ENCODE assay signal across 9 cellular contexts in genomic region chr7:100604078-100604975, GRCh38. TPM values are rescaled to one million over a fixed set of nuclear protein-coding genes. Genes with fewer than 3 reads are reported as not detected.
DNase-seq lines count a peak whose midpoint lies in the region; ATAC-seq, FAIRE-seq and TF ChIP-seq lines count a peak whose summit lies in the region.
"Had no signal": no experiment of that assay in that cellular context is flagged by ENCODE, and none has a peak within 500 bp of the region (broad histone marks: within the 10 kb centered on the region; RNA-seq: fewer than 3 reads in every experiment).

No MANE protein-coding gene starts in this region.

- in situ Hi-C loops in HepG2 (cut with HindIII; ENCODE audit: extremely low pct_ligation_motif_present, low pct_unique_long_range_greater_than_20kb) = no loop called here

- intact Hi-C loops in HepG2 (cut with micrococcal nuclease; ENCODE audit: unreplicated experiment) = no loop called here

- H3K4me1 Mint-ChIP-seq in GM23338 (peaks cover 37% of the 10 kb centered on the region), chondrocyte (ENCODE audit: low read depth) (peaks cover 31% of the 10 kb centered on the region)

- WGBS in HepG2 (ENCODE audit: low lambda C conversion rate) = 95% methylated on average over 42 of the region's 66 CpGs

- DNase-seq in DMS153 treated with DMSO at 0.1 percent for 48 hours (lab: John Stamatoyannopoulos, UW; ENCODE audit: unreplicated experiment) (peak; percentile 17), GM23338 (ENCODE audit: low spot score) (peak; percentile 93), NCI-H2171 (lab: John Stamatoyannopoulos, UW) (peak; percentile 65), chondrocyte (ENCODE audit: low spot score) (no peak), HepG2 (ENCODE audit: low spot score) (no peak)
- peak; percentile 48 to 49 (median 49) for DNase-seq in stimulated activated CD4-positive, alpha-beta T cell treated with anti-CD3 and anti-CD28 coated beads, TNF-alpha, amount 100 ng/mL, for 4 hours (ENCODE audit: low read depth in 3 of 3)

- H3K36me3 ChIP-seq in GM23338 (ENCODE audit: insufficient read depth) (no peaks in the 10 kb centered on the region), HepG2 (replicated peaks in 1 of 2; ENCODE audit: control insufficient read depth in 1 of 2, insufficient read depth in 2 of 2, low read length in 2 of 2) (no peaks in the 10 kb centered on the region)

- peaks cover 26% of the 10 kb centered on the region for H3K4me1 ChIP-seq in GM23338 (ENCODE audit: insufficient read depth)
- peaks cover 41% of the 10 kb centered on the region for H3K4me1 ChIP-seq in HepG2 (ENCODE audit: insufficient read depth, low read length)

- peak overlapping the region; percentile 97 for H3K27ac ChIP-seq in GM23338 (ENCODE audit: low read depth)
- no peak overlapping the region for H3K27ac ChIP-seq in HepG2 (ENCODE audit: extremely low read length, insufficient read depth, low read length)

- no peaks in the 10 kb centered on the region for H3K9me3 ChIP-seq in HepG2 (ENCODE audit: low read length)

- H3K4me2 ChIP-seq in GM23338 (peak overlapping the region; percentile 99), HepG2 (ENCODE audit: low read depth, low read length) (no peak overlapping the region)

- peak overlapping the region; percentile 89; the same call in 1 of the 2 replicates for H2AFZ ChIP-seq in GM23338
- H2AFZ ChIP-seq in HepG2 (ENCODE audit: low read length) = no peak overlapping the region

- TF ChIP-seq CTCF in GM23338 (conservative IDR thresholded peaks at IDR 0.05; ENCODE audit: low read depth in 2 of 2) = peak; percentile 44 to 52
- TF ChIP-seq CTCF in chondrocyte (IDR thresholded peaks at IDR 0.05) = peak; percentile 79
- TF ChIP-seq CTCF in HepG2 (CRISPR knock-in tag; IDR thresholded peaks at IDR 0.05) = no peak

- H3K4me3 Mint-ChIP-seq in GM23338 = peak overlapping the region; percentile 86
- peak overlapping the region; percentile 81 for H3K4me3 Mint-ChIP-seq in chondrocyte (ENCODE audit: unreplicated experiment)

- TF ChIP-seq RAD21 in HepG2 (CRISPR knock-in tag; IDR thresholded peaks at IDR 0.05) = no peak

- TF ChIP-seq EP300 in HepG2 (IDR thresholded peaks at IDR 0.05; ENCODE audit: low read depth in 2 of 2, low read length in 2 of 2) (no peak), HepG2 (CRISPR knock-in tag; IDR thresholded peaks at IDR 0.05; ENCODE audit: borderline replicate concordance) (no peak)

- no peak overlapping the region for H3K9ac ChIP-seq in HepG2 (ENCODE audit: insufficient read depth, low read depth, low read length)

- no peak for FAIRE-seq in HepG2 (lab: Jason Lieb, UNC)
- FAIRE-seq: islet of Langerhans had no signal

- H3K79me2 ChIP-seq in GM23338 (replicated peaks; ENCODE audit: insufficient read depth) (no peaks in the 10 kb centered on the region), HepG2 (ENCODE audit: insufficient read depth, low read length) (no peaks in the 10 kb centered on the region)

- TF ChIP-seq POLR2A in HepG2 (IDR thresholded peaks at IDR 0.05; ENCODE audit: insufficient read depth in 1 of 2, low read depth in 2 of 2, low read length in 2 of 2) = no peak

- peaks cover 35% of the 10 kb centered on the region for H3K27me3 Mint-ChIP-seq in GM23338 (ENCODE audit: insufficient read depth, low read depth, poor library complexity)
- H3K27me3 Mint-ChIP-seq in chondrocyte (ENCODE audit: low read depth) = no peaks in the 10 kb centered on the region

- H3K9me2 ChIP-seq in GM23338 (ENCODE audit: insufficient read depth) = no peaks in the 10 kb centered on the region

- H3K36me3 Mint-ChIP-seq in GM23338 (ENCODE audit: low read depth) (peaks cover 8% of the 10 kb centered on the region; the same call in 2 of the 3 replicates), chondrocyte (ENCODE audit: low read depth) (peaks cover 3% of the 10 kb centered on the region)

- POLR2A ChIA-PET in HepG2 (lab: Yijun Ruan, JAX) = interaction anchor here (2.9 kb wide), 1 partner anchor 18 kb away, joined by 19 read pairs; the partner anchor contains the start of genes FBXO24 and LRCH4

- H3F3A ChIP-seq in GM23338 (replicated peaks; ENCODE audit: low read depth) = 0 out of 2 replicates have a peak, but pooled peaks cover 3% of the 10 kb centered on the region

- H3K4me3 ChIP-seq in GM23338 (peak overlapping the region; percentile 90), HepG2 (replicated peaks in 1 of 3; ENCODE audit: insufficient read depth in 1 of 3, low read depth in 2 of 3, low read length in 3 of 3) (no peak overlapping the region)

- no peaks in the 10 kb centered on the region for H4K20me1 ChIP-seq in GM23338 (replicated peaks; ENCODE audit: insufficient read depth)
- H4K20me1 ChIP-seq in HepG2 (ENCODE audit: insufficient read depth, low read length) = no peaks in the 10 kb centered on the region

- no TSS peak for BruUV-seq in HepG2 (replicated peaks; lab: Mats Ljungman, UMichigan)

- CTCF ChIA-PET in HepG2 (lab: Yijun Ruan, JAX; ENCODE audit: low intra/inter-chr PET ratio, low total read pairs) = no interaction called here

- H3K9me3 Mint-ChIP-seq in GM23338 = no peaks in the 10 kb centered on the region
- H3K9me3 Mint-ChIP-seq in chondrocyte (ENCODE audit: low read depth) = no peaks in the 10 kb centered on the region

- H3K27me3 ChIP-seq in GM23338 (ENCODE audit: insufficient read depth) (peaks cover 13% of the 10 kb centered on the region), HepG2 (ENCODE audit: control insufficient read depth in 1 of 2, insufficient read depth in 2 of 2, low read length in 2 of 2) (0 out of 5 replicates have a peak, but pooled peaks cover 0 to 2% of the 10 kb centered on the region in 2 experiments)

- ATAC-seq in GM23338 = peak; percentile 66
- peak; percentile 73 for ATAC-seq in activated CD4-positive, CD25-positive, alpha-beta regulatory T cell treated with anti-CD3 and anti-CD28 coated beads, Interleukin-2, amount 50 U/mL, for 24 hours
- no peak for ATAC-seq in HepG2
- no peak for ATAC-seq in GM19324 (IDR thresholded peaks at IDR 0.05; ENCODE audit: low FRiP score, unreplicated experiment)

- peak overlapping the region; percentile 94 for H3K27ac Mint-ChIP-seq in GM23338
- H3K27ac Mint-ChIP-seq in chondrocyte (ENCODE audit: unreplicated experiment) = peak overlapping the region; percentile 84

RNA-seq across cellular contexts. Expression of gene PCOLCE, which starts 2.2 kb away (rescaled TPM):
- 33.3 and 45.5 TPM in 2 replicates for total RNA-seq in GM23338 (2014; rRNA removed; shearing (Covaris generic))
- polyA plus RNA-seq in GM23338 (2016; fragmentation: Nextera tagmentation; extraction: Ambion mirVana) (70.4 and 81.2 TPM in 2 replicates), HepG2 (2011; rRNA removed) (5.3 and 6.9 TPM in 2 replicates)
- total RNA-seq in chondrocyte (153 to 203 TPM (median 153 TPM) in 3 replicates), HepG2 (2016; rRNA removed; fragmentation: Illumina TruSeq; extraction: Trizol) (3.9 and 16.0 TPM in 2 replicates)
- total RNA-seq in HepG2 (2016; cell fraction: cytosol; rRNA removed; fragmentation: Illumina TruSeq; extraction: Trizol; ENCODE audit: low read depth) = 2.1 and 2.3 TPM in 2 replicates
- total RNA-seq in HepG2 (2016; cell fraction: insoluble cytoplasmic fraction; rRNA removed; fragmentation: Illumina TruSeq; extraction: Trizol) = 3.3 and 18.3 TPM in 2 replicates
- 1.9 and 2.0 TPM in 2 replicates for total RNA-seq in HepG2 (2016; cell fraction: membrane; rRNA removed; fragmentation: Illumina TruSeq; extraction: Trizol)
- total RNA-seq in HepG2 (2016; cell fraction: nucleus; rRNA removed; fragmentation: Illumina TruSeq; extraction: Trizol) = 20.4 and 23.8 TPM in 2 replicates
- 3.1 and 3.4 TPM in 2 replicates for polyA plus RNA-seq in HepG2 (2011; cell fraction: cytosol; rRNA removed)
- polyA plus RNA-seq in HepG2 (2011; cell fraction: nucleus; rRNA removed) = 62.1 and 64.1 TPM in 2 replicates
- 15.6 and 28.9 TPM in 2 replicates for polyA plus RNA-seq in HepG2 (2012)
- 3.5 and 3.8 TPM in 2 replicates for polyA plus RNA-seq in HepG2 (2016; cell fraction: cytosol; fragmentation: Illumina TruSeq; extraction: Trizol; ENCODE audit: low read depth)
- polyA plus RNA-seq in HepG2 (2016; cell fraction: insoluble cytoplasmic fraction; fragmentation: Illumina TruSeq; extraction: Trizol; ENCODE audit: low read depth) = 6.3 and 9.1 TPM in 2 replicates
- polyA plus RNA-seq in HepG2 (2016; cell fraction: membrane; fragmentation: Illumina TruSeq; extraction: Trizol; ENCODE audit: low read depth) = 3.4 and 3.6 TPM in 2 replicates
- polyA plus RNA-seq in HepG2 (2016; cell fraction: nucleus; fragmentation: Illumina TruSeq; extraction: Trizol; ENCODE audit: insufficient read depth, low read depth) = 81.2 and 84.3 TPM in 2 replicates
- polyA minus RNA-seq in HepG2 (2011; rRNA and poly(A)+ RNA removed; ENCODE audit: low replicate concordance) = 1.7 and 2.2 TPM in 2 replicates
- 3.4 and 4.9 TPM in 2 replicates for polyA minus RNA-seq in HepG2 (2011; cell fraction: cytosol; rRNA and poly(A)+ RNA removed)
- 7.1 and 9.0 TPM in 2 replicates for polyA minus RNA-seq in HepG2 (2011; cell fraction: nucleus; rRNA and poly(A)+ RNA removed)

RNA-seq across cellular contexts. Expression of gene MOSPD3, which starts 8.0 kb away (rescaled TPM):
- 15.1 and 15.3 TPM in 2 replicates for total RNA-seq in GM23338 (2014; rRNA removed; shearing (Covaris generic))
- 18.6 and 23.5 TPM in 2 replicates for polyA plus RNA-seq in GM23338 (2016; fragmentation: Nextera tagmentation; extraction: Ambion mirVana)
- 13.9 to 17.5 TPM (median 17.3 TPM) in 3 replicates for total RNA-seq in chondrocyte
- 6.1 and 7.6 TPM in 2 replicates for total RNA-seq in HepG2 (2016; rRNA removed; fragmentation: Illumina TruSeq; extraction: Trizol)
- total RNA-seq in HepG2 (2016; cell fraction: cytosol; rRNA removed; fragmentation: Illumina TruSeq; extraction: Trizol; ENCODE audit: low read depth) = 12.3 and 20.4 TPM in 2 replicates
- 4.0 and 7.0 TPM in 2 replicates for total RNA-seq in HepG2 (2016; cell fraction: insoluble cytoplasmic fraction; rRNA removed; fragmentation: Illumina TruSeq; extraction: Trizol)
- 15.9 and 22.1 TPM in 2 replicates for total RNA-seq in HepG2 (2016; cell fraction: membrane; rRNA removed; fragmentation: Illumina TruSeq; extraction: Trizol)
- total RNA-seq in HepG2 (2016; cell fraction: nucleus; rRNA removed; fragmentation: Illumina TruSeq; extraction: Trizol) = 4.2 and 6.2 TPM in 2 replicates
- 8.6 and 8.8 TPM in 2 replicates for polyA plus RNA-seq in HepG2 (2011; rRNA removed)
- polyA plus RNA-seq in HepG2 (2011; cell fraction: cytosol; rRNA removed) = 3.9 and 6.3 TPM in 2 replicates
- 21.4 and 23.3 TPM in 2 replicates for polyA plus RNA-seq in HepG2 (2011; cell fraction: nucleus; rRNA removed)
- polyA plus RNA-seq in HepG2 (2012) = 7.9 and 11.0 TPM in 2 replicates
- polyA plus RNA-seq in HepG2 (2016; cell fraction: cytosol; fragmentation: Illumina TruSeq; extraction: Trizol; ENCODE audit: low read depth) = 45.9 and 64.3 TPM in 2 replicates
- 15.6 and 23.4 TPM in 2 replicates for polyA plus RNA-seq in HepG2 (2016; cell fraction: insoluble cytoplasmic fraction; fragmentation: Illumina TruSeq; extraction: Trizol; ENCODE audit: low read depth)
- polyA plus RNA-seq in HepG2 (2016; cell fraction: membrane; fragmentation: Illumina TruSeq; extraction: Trizol; ENCODE audit: low read depth) = 47.5 and 59.2 TPM in 2 replicates
- polyA plus RNA-seq in HepG2 (2016; cell fraction: nucleus; fragmentation: Illumina TruSeq; extraction: Trizol; ENCODE audit: insufficient read depth, low read depth) = 17.4 and 18.3 TPM in 2 replicates
- polyA minus RNA-seq in HepG2 (2011; rRNA and poly(A)+ RNA removed; ENCODE audit: low replicate concordance) = 3.9 and 4.7 TPM in 2 replicates
- 1.7 and 2.4 TPM in 2 replicates for polyA minus RNA-seq in HepG2 (2011; cell fraction: cytosol; rRNA and poly(A)+ RNA removed)
- polyA minus RNA-seq in HepG2 (2011; cell fraction: nucleus; rRNA and poly(A)+ RNA removed) = 4.5 and 5.2 TPM in 2 replicates

RNA-seq across cellular contexts. Expression of gene FBXO24, which starts 18.2 kb away (rescaled TPM):
- 0.70 and 2.4 TPM in 2 replicates for total RNA-seq in GM23338 (2014; rRNA removed; shearing (Covaris generic))
- polyA plus RNA-seq in GM23338 (2016; fragmentation: Nextera tagmentation; extraction: Ambion mirVana) = 0.82 and 2.1 TPM in 2 replicates
- total RNA-seq in chondrocyte = 0.57 to 1.2 TPM (median 0.82 TPM) in 3 replicates
- 0.13 and 0.20 TPM in 2 replicates for total RNA-seq in HepG2 (2016; rRNA removed; fragmentation: Illumina TruSeq; extraction: Trizol)
- total RNA-seq in HepG2 (2016; cell fraction: cytosol; rRNA removed; fragmentation: Illumina TruSeq; extraction: Trizol; ENCODE audit: low read depth) = 0.18 and 0.61 TPM in 2 replicates
- total RNA-seq in HepG2 (2016; cell fraction: insoluble cytoplasmic fraction; rRNA removed; fragmentation: Illumina TruSeq; extraction: Trizol) = 0.24 TPM in 1 of 2 replicates, not detected in the other
- 0.12 and 0.21 TPM in 2 replicates for total RNA-seq in HepG2 (2016; cell fraction: membrane; rRNA removed; fragmentation: Illumina TruSeq; extraction: Trizol)
- 0.56 TPM in 1 of 2 replicates, not detected in the other for total RNA-seq in HepG2 (2016; cell fraction: nucleus; rRNA removed; fragmentation: Illumina TruSeq; extraction: Trizol)
- 0.31 and 0.55 TPM in 2 replicates for polyA plus RNA-seq in HepG2 (2011; rRNA removed)
- 0.31 and 0.32 TPM in 2 replicates for polyA plus RNA-seq in HepG2 (2011; cell fraction: cytosol; rRNA removed)
- 2.0 and 2.1 TPM in 2 replicates for polyA plus RNA-seq in HepG2 (2011; cell fraction: nucleus; rRNA removed)
- polyA plus RNA-seq in HepG2 (2012) = 0.15 and 0.31 TPM in 2 replicates
- 0.08 and 0.10 TPM in 2 replicates for polyA plus RNA-seq in HepG2 (2016; cell fraction: cytosol; fragmentation: Illumina TruSeq; extraction: Trizol; ENCODE audit: low read depth)
- 0.21 and 0.26 TPM in 2 replicates for polyA plus RNA-seq in HepG2 (2016; cell fraction: insoluble cytoplasmic fraction; fragmentation: Illumina TruSeq; extraction: Trizol; ENCODE audit: low read depth)
- 0.14 and 0.22 TPM in 2 replicates for polyA plus RNA-seq in HepG2 (2016; cell fraction: membrane; fragmentation: Illumina TruSeq; extraction: Trizol; ENCODE audit: low read depth)
- polyA plus RNA-seq in HepG2 (2016; cell fraction: nucleus; fragmentation: Illumina TruSeq; extraction: Trizol; ENCODE audit: insufficient read depth, low read depth) = 0.38 and 0.51 TPM in 2 replicates
- polyA minus RNA-seq in HepG2 (2011; rRNA and poly(A)+ RNA removed; ENCODE audit: low replicate concordance) = 0.80 and 0.94 TPM in 2 replicates
- not detected in 2 replicates for polyA minus RNA-seq in HepG2 (2011; cell fraction: cytosol; rRNA and poly(A)+ RNA removed)
- polyA minus RNA-seq in HepG2 (2011; cell fraction: nucleus; rRNA and poly(A)+ RNA removed) = 0.26 and 0.50 TPM in 2 replicates

RNA-seq across cellular contexts. Expression of gene LRCH4, which starts 18.4 kb away (rescaled TPM):
- 51.0 and 51.5 TPM in 2 replicates for total RNA-seq in GM23338 (2014; rRNA removed; shearing (Covaris generic))
- polyA plus RNA-seq in GM23338 (2016; fragmentation: Nextera tagmentation; extraction: Ambion mirVana) = 21.4 and 21.8 TPM in 2 replicates
- 42.0 to 45.8 TPM (median 43.9 TPM) in 3 replicates for total RNA-seq in chondrocyte
- 2.9 and 7.0 TPM in 2 replicates for total RNA-seq in HepG2 (2016; rRNA removed; fragmentation: Illumina TruSeq; extraction: Trizol)
- total RNA-seq in HepG2 (2016; cell fraction: cytosol; rRNA removed; fragmentation: Illumina TruSeq; extraction: Trizol; ENCODE audit: low read depth) = 10.0 and 10.9 TPM in 2 replicates
- 3.0 and 6.9 TPM in 2 replicates for total RNA-seq in HepG2 (2016; cell fraction: insoluble cytoplasmic fraction; rRNA removed; fragmentation: Illumina TruSeq; extraction: Trizol)
- total RNA-seq in HepG2 (2016; cell fraction: membrane; rRNA removed; fragmentation: Illumina TruSeq; extraction: Trizol) = 2.9 and 3.8 TPM in 2 replicates
- 9.9 and 11.5 TPM in 2 replicates for total RNA-seq in HepG2 (2016; cell fraction: nucleus; rRNA removed; fragmentation: Illumina TruSeq; extraction: Trizol)
- 9.3 and 11.1 TPM in 2 replicates for polyA plus RNA-seq in HepG2 (2011; rRNA removed)
- 1.9 and 2.9 TPM in 2 replicates for polyA plus RNA-seq in HepG2 (2011; cell fraction: cytosol; rRNA removed)
- 106 and 117 TPM in 2 replicates for polyA plus RNA-seq in HepG2 (2011; cell fraction: nucleus; rRNA removed)
- polyA plus RNA-seq in HepG2 (2012) = 10.1 and 13.5 TPM in 2 replicates
- polyA plus RNA-seq in HepG2 (2016; cell fraction: cytosol; fragmentation: Illumina TruSeq; extraction: Trizol; ENCODE audit: low read depth) = 1.1 and 1.2 TPM in 2 replicates
- polyA plus RNA-seq in HepG2 (2016; cell fraction: insoluble cytoplasmic fraction; fragmentation: Illumina TruSeq; extraction: Trizol; ENCODE audit: low read depth) = 5.9 and 7.3 TPM in 2 replicates
- 1.5 and 2.1 TPM in 2 replicates for polyA plus RNA-seq in HepG2 (2016; cell fraction: membrane; fragmentation: Illumina TruSeq; extraction: Trizol; ENCODE audit: low read depth)
- polyA plus RNA-seq in HepG2 (2016; cell fraction: nucleus; fragmentation: Illumina TruSeq; extraction: Trizol; ENCODE audit: insufficient read depth, low read depth) = 38.5 and 39.0 TPM in 2 replicates
- 11.4 and 13.8 TPM in 2 replicates for polyA minus RNA-seq in HepG2 (2011; rRNA and poly(A)+ RNA removed; ENCODE audit: low replicate concordance)
- polyA minus RNA-seq in HepG2 (2011; cell fraction: cytosol; rRNA and poly(A)+ RNA removed) = 8.0 and 17.6 TPM in 2 replicates
- polyA minus RNA-seq in HepG2 (2011; cell fraction: nucleus; rRNA and poly(A)+ RNA removed) = 25.9 and 27.4 TPM in 2 replicates

RNA-seq across cellular contexts. Expression of gene SAP25, which starts 30.6 kb away (rescaled TPM):
- 2.0 and 4.1 TPM in 2 replicates for total RNA-seq in GM23338 (2014; rRNA removed; shearing (Covaris generic))
- polyA plus RNA-seq in GM23338 (2016; fragmentation: Nextera tagmentation; extraction: Ambion mirVana) (3.8 and 3.9 TPM in 2 replicates), HepG2 (2011; rRNA removed) (0.20 TPM in 2 replicates)
- total RNA-seq in chondrocyte (0.70 to 1.1 TPM in 2 of 3 replicates, not detected in the other), HepG2 (2016; rRNA removed; fragmentation: Illumina TruSeq; extraction: Trizol) (0.15 TPM in 1 of 2 replicates, not detected in the other)
- total RNA-seq in HepG2 (2016; cell fraction: cytosol; rRNA removed; fragmentation: Illumina TruSeq; extraction: Trizol; ENCODE audit: low read depth) = not detected in 2 replicates
- not detected in 2 replicates for total RNA-seq in HepG2 (2016; cell fraction: insoluble cytoplasmic fraction; rRNA removed; fragmentation: Illumina TruSeq; extraction: Trizol)
- not detected in 2 replicates for total RNA-seq in HepG2 (2016; cell fraction: membrane; rRNA removed; fragmentation: Illumina TruSeq; extraction: Trizol)
- not detected in 2 replicates for total RNA-seq in HepG2 (2016; cell fraction: nucleus; rRNA removed; fragmentation: Illumina TruSeq; extraction: Trizol)
- 0.13 TPM in 1 of 2 replicates, not detected in the other for polyA plus RNA-seq in HepG2 (2011; cell fraction: cytosol; rRNA removed)
- 2.5 and 2.6 TPM in 2 replicates for polyA plus RNA-seq in HepG2 (2011; cell fraction: nucleus; rRNA removed)
- polyA plus RNA-seq in HepG2 (2012) = 0.70 and 1.9 TPM in 2 replicates
- 0.32 and 0.41 TPM in 2 replicates for polyA plus RNA-seq in HepG2 (2016; cell fraction: cytosol; fragmentation: Illumina TruSeq; extraction: Trizol; ENCODE audit: low read depth)
- polyA plus RNA-seq in HepG2 (2016; cell fraction: insoluble cytoplasmic fraction; fragmentation: Illumina TruSeq; extraction: Trizol; ENCODE audit: low read depth) = not detected in 2 replicates
- polyA plus RNA-seq in HepG2 (2016; cell fraction: membrane; fragmentation: Illumina TruSeq; extraction: Trizol; ENCODE audit: low read depth) = not detected in 2 replicates
- polyA plus RNA-seq in HepG2 (2016; cell fraction: nucleus; fragmentation: Illumina TruSeq; extraction: Trizol; ENCODE audit: insufficient read depth, low read depth) = not detected in 2 replicates
- not detected in 2 replicates for polyA minus RNA-seq in HepG2 (2011; rRNA and poly(A)+ RNA removed; ENCODE audit: low replicate concordance)
- not detected in 2 replicates for polyA minus RNA-seq in HepG2 (2011; cell fraction: cytosol; rRNA and poly(A)+ RNA removed)
- not detected in 2 replicates for polyA minus RNA-seq in HepG2 (2011; cell fraction: nucleus; rRNA and poly(A)+ RNA removed)

Comparison
In these comparisons a context has a peak if more than half of its experiments do, and no peak if none do; other contexts are left out.
1. DNase-seq: peak in DMS153 treated with DMSO at 0.1 percent for 48 hours (single experiment), GM23338 (single experiment), NCI-H2171 (single experiment) and stimulated activated CD4-positive, alpha-beta T cell treated with anti-CD3 and anti-CD28 coated beads, TNF-alpha, amount 100 ng/mL, for 4 hours (3 of 3); none in chondrocyte (single experiment) and HepG2 (single experiment).
2. ATAC-seq: peak in GM23338 (single experiment) and activated CD4-positive, CD25-positive, alpha-beta regulatory T cell treated with anti-CD3 and anti-CD28 coated beads, Interleukin-2, amount 50 U/mL, for 24 hours (2 of 2); none in HepG2 (single experiment) and GM19324 (single experiment).